10 cellular contexts compared by ENCODE assay signal in the genomic region with DNA sequence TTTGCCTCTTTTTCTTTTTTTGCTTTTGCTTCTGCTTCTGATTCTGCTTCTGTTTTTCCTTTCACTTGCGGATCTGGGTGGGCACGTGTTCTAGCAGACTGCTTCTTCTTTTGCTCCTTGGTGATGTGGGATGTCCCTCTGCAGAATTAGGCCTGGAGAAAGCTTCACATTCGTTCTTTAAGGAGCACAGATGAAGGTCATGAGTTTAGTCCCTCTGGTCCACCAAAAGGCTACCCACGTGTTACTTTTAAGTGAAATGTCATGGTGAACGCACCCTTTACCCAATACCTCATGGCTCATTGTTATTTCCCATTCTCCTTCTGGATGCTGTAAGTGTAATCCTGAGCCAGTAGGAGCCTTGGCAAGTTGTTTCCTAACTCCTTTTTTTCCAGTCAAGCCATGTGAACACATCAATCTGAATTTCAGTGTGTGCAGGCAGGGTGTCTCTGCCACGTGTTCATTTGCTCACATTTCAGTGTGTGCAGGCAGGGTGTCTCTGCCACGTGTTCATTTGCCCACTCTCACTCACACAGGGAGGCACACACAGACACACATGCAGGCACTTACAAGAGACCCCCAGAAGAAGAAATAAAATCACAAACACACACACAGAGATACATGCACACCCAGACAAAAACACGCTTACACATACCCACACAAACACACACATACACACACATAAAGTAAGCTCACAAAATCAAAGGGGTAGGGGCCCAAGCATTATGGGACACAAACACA. TPM values are rescaled to one million over a fixed set of nuclear protein-coding genes. Genes with fewer than 3 reads are reported as not detected.
DNase-seq lines count a peak whose midpoint lies in the region; ATAC-seq, FAIRE-seq and TF ChIP-seq lines count a peak whose summit lies in the region.
"Had no signal": no experiment of that assay in that cellular context is flagged by ENCODE, and none has a peak within 500 bp of the region (broad histone marks: within the 10 kb centered on the region; RNA-seq: fewer than 3 reads in every experiment).

No MANE protein-coding gene starts in this region.

- peaks cover 9% of the 10 kb centered on the region for H3K36me3 Mint-ChIP-seq in activated CD4-positive, alpha-beta T cell treated with anti-CD3 and anti-CD28 coated beads, Interleukin-2, amount 10 ng/mL, durations not matched to agents 7 days and 5 days (ENCODE audit: low read depth)
- peaks cover 8% of the 10 kb centered on the region for H3K36me3 Mint-ChIP-seq in endothelial cell (ENCODE audit: low read depth, unreplicated experiment)

- H3K36me3 ChIP-seq in Peyer's patch = no peaks in the 10 kb centered on the region
- H3K36me3 ChIP-seq: ascending aorta had no signal

- peaks cover 54% of the 10 kb centered on the region for H3K4me1 Mint-ChIP-seq in activated CD4-positive, alpha-beta T cell treated with anti-CD3 and anti-CD28 coated beads, Interleukin-2, amount 10 ng/mL, durations not matched to agents 7 days and 5 days
- peaks cover 18% of the 10 kb centered on the region for H3K4me1 Mint-ChIP-seq in endothelial cell (ENCODE audit: unreplicated experiment)
- H3K4me1 Mint-ChIP-seq in stimulated activated naive CD8-positive, alpha-beta T cell treated with anti-CD3 and anti-CD28 coated beads, Interleukin-15, amount 100 ng/mL, for 72 hours = peaks cover 56% of the 10 kb centered on the region

- POLR2A ChIA-PET in activated CD4-positive, alpha-beta T cell treated with anti-CD3 and anti-CD28 coated beads, Interleukin-2, amount 10 ng/mL, durations not matched to agents 7 days and 5 days (lab: Charles Lee) = interaction anchor here (0.7 kb wide), 1 partner anchor 20 kb away, joined by 3 read pairs; no protein-coding TSS in a partner anchor

- H3K27ac ChIP-seq in Peyer's patch = peak overlapping the region in 2 of 4 donors; percentile 17 to 84
- H3K27ac ChIP-seq: A549 had no signal

- no peak overlapping the region for H3K4me3 ChIP-seq in Peyer's patch
- H3K4me3 ChIP-seq: A549 had no signal

- no peak for ATAC-seq in stimulated activated naive CD8-positive, alpha-beta T cell treated with anti-CD3 and anti-CD28 coated beads, Interleukin-15, amount 100 ng/mL, for 72 hours
- ATAC-seq in GM21576 (IDR thresholded peaks at IDR 0.05; ENCODE audit: unreplicated experiment) = no peak
- ATAC-seq: A549 had no signal

- H3K27me3 ChIP-seq in Peyer's patch = no peaks in the 10 kb centered on the region
- H3K27me3 ChIP-seq: ascending aorta had no signal

- DNase-seq in activated CD4-positive, alpha-beta T cell treated with anti-CD3 and anti-CD28 coated beads, Interleukin-2, amount 10 ng/mL, durations not matched to agents 7 days and 5 days = peak; percentile 15
- no peak for DNase-seq in activated CD4-positive, alpha-beta T cell treated with anti-CD3 and anti-CD28 coated beads, Interleukin-2, amount 50 U/mL, for 1 hour
- peak in 2 of 3 donors; percentile 52 to 61 for DNase-seq in Peyer's patch
- no peak for DNase-seq in endothelial cell (ENCODE audit: low spot score)
- no peak for DNase-seq in stimulated activated naive CD8-positive, alpha-beta T cell treated with anti-CD3 and anti-CD28 coated beads, Interleukin-15, amount 100 ng/mL, for 72 hours
- DNase-seq in cerebellar cortex (ENCODE audit: low spot score) = no peak
- DNase-seq in HTR-8/SVneo (ENCODE audit: insufficient read length, low spot score) = no peak

- peak overlapping the region; percentile 96 for H3K27ac Mint-ChIP-seq in activated CD4-positive, alpha-beta T cell treated with anti-CD3 and anti-CD28 coated beads, Interleukin-2, amount 10 ng/mL, durations not matched to agents 7 days and 5 days
- peak overlapping the region; percentile 78 for H3K27ac Mint-ChIP-seq in endothelial cell (ENCODE audit: unreplicated experiment)
- H3K27ac Mint-ChIP-seq in stimulated activated naive CD8-positive, alpha-beta T cell treated with anti-CD3 and anti-CD28 coated beads, Interleukin-15, amount 100 ng/mL, for 72 hours = peak overlapping the region; percentile 96

- H3K4me3 Mint-ChIP-seq in activated CD4-positive, alpha-beta T cell treated with anti-CD3 and anti-CD28 coated beads, Interleukin-2, amount 10 ng/mL, durations not matched to agents 7 days and 5 days = peak overlapping the region; percentile 75
- H3K4me3 Mint-ChIP-seq in endothelial cell (ENCODE audit: unreplicated experiment) = peak overlapping the region; percentile 16
- peak overlapping the region; percentile 90 to 94 for H3K4me3 Mint-ChIP-seq in stimulated activated naive CD8-positive, alpha-beta T cell treated with anti-CD3 and anti-CD28 coated beads, Interleukin-15, amount 100 ng/mL, for 72 hours

- no peak for TF ChIP-seq POLR2A in Peyer's patch (IDR thresholded peaks at IDR 0.05)

- FAIRE-seq in HTR-8/SVneo (lab: Jason Lieb, UNC) = no peak
- FAIRE-seq: A549 had no signal

- TF ChIP-seq CTCF in Peyer's patch (IDR thresholded peaks at IDR 0.05) = no peak
- no peak for TF ChIP-seq CTCF in endothelial cell (IDR thresholded peaks at IDR 0.05; ENCODE audit: unreplicated experiment)

- H3K9me3 ChIP-seq in Peyer's patch = no peaks in the 10 kb centered on the region
- H3K9me3 ChIP-seq: A549, ascending aorta had no signal

- no peaks in the 10 kb centered on the region for H3K9me3 Mint-ChIP-seq in activated CD4-positive, alpha-beta T cell treated with anti-CD3 and anti-CD28 coated beads, Interleukin-2, amount 10 ng/mL, durations not matched to agents 7 days and 5 days
- H3K9me3 Mint-ChIP-seq in endothelial cell (ENCODE audit: unreplicated experiment) = no peaks in the 10 kb centered on the region
- no peaks in the 10 kb centered on the region for H3K9me3 Mint-ChIP-seq in stimulated activated naive CD8-positive, alpha-beta T cell treated with anti-CD3 and anti-CD28 coated beads, Interleukin-15, amount 100 ng/mL, for 72 hours

- CTCF ChIA-PET in activated CD4-positive, alpha-beta T cell treated with anti-CD3 and anti-CD28 coated beads, Interleukin-2, amount 10 ng/mL, durations not matched to agents 7 days and 5 days (lab: Charles Lee) = interaction anchor here (1.8 kb wide), 1 partner anchor 17 kb away, joined by 6 read pairs; no protein-coding TSS in a partner anchor

- no peaks in the 10 kb centered on the region for H3K27me3 Mint-ChIP-seq in activated CD4-positive, alpha-beta T cell treated with anti-CD3 and anti-CD28 coated beads, Interleukin-2, amount 10 ng/mL, durations not matched to agents 7 days and 5 days
- peaks cover 15% of the 10 kb centered on the region for H3K27me3 Mint-ChIP-seq in endothelial cell (ENCODE audit: unreplicated experiment)
- H3K27me3 Mint-ChIP-seq in stimulated activated naive CD8-positive, alpha-beta T cell treated with anti-CD3 and anti-CD28 coated beads, Interleukin-15, amount 100 ng/mL, for 72 hours = no peaks in the 10 kb centered on the region

- H3K4me1 ChIP-seq in Peyer's patch = peaks cover 0 to 12% (median 0%) of the 10 kb centered on the region in 4 donors

RNA-seq across cellular contexts. Expression of gene NBDY, which starts 36.9 kb away (rescaled TPM):
- total RNA-seq in activated CD4-positive, alpha-beta T cell treated with anti-CD3 and anti-CD28 coated beads, Interleukin-2, amount 10 ng/mL, durations not matched to agents 7 days and 5 days = 10 to 100 TPM; 41.1 to 44.2 TPM
- total RNA-seq in Peyer's patch (10 to 100 TPM in 3 of 4 donors, 1 to 10 TPM in 1; 9.1 to 14.0 (median 12.7) TPM), endothelial cell (ENCODE audit: unreplicated experiment) (90.1 TPM)

Comparison
In these comparisons a context has a peak if more than half of its experiments do, and no peak if none do; other contexts are left out.
1. DNase-seq: peak in activated CD4-positive, alpha-beta T cell treated with anti-CD3 and anti-CD28 coated beads, Interleukin-2, amount 10 ng/mL, durations not matched to agents 7 days and 5 days (single experiment) and Peyer's patch (2 of 3); none in activated CD4-positive, alpha-beta T cell treated with anti-CD3 and anti-CD28 coated beads, Interleukin-2, amount 50 U/mL, for 1 hour (single experiment), endothelial cell (single experiment), stimulated activated naive CD8-positive, alpha-beta T cell treated with anti-CD3 and anti-CD28 coated beads, Interleukin-15, amount 100 ng/mL, for 72 hours (0 of 2), cerebellar cortex (single experiment) and HTR-8/SVneo (single experiment).
2. H3K4me3 Mint-ChIP-seq: peak in every context shown above with its lines; median percentile 92 in stimulated activated naive CD8-positive, alpha-beta T cell treated with anti-CD3 and anti-CD28 coated beads, Interleukin-15, amount 100 ng/mL, for 72 hours; 75 in activated CD4-positive, alpha-beta T cell treated with anti-CD3 and anti-CD28 coated beads, Interleukin-2, amount 10 ng/mL, durations not matched to agents 7 days and 5 days; 16 in endothelial cell.
3. Peak in every context shown above with its lines, with median percentiles within 50 percentile points of each other: H3K27ac Mint-ChIP-seq.